ENCODE assay signal across 9 cellular contexts in the genomic region with DNA sequence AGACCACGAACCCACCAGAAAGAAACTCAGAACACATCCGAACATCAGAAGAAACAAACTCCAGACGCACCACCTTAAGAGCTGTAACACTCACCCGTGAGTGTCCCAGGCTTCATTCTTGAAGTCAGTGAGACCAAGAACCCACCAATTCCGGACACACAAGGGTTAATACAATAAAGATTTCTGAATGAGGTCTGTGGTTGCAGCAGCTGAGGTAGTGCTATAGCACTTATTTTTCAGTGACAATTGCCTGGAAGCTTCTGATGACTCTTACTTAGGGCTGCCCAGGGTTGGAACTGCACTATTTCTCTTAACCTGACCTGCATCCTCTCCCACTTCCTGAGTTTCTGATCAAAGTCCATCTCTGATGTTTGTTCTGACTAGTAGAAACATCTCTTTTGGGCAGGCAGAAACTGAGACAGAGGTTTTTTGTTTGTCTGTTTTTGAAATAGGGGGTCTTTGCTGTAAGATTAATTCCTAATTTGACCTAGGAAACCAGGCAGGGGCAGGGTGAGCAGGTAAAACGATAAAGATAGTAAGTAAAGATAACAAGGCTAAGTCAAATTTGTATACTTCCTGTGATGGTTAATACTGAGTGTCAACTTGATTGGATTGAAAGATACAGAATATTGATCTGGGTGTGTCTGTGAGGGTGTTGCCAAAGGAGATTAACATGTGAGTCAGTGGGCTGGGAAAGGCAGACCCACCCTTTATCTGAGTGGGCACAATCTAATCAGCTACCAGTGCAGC.
A peak's percentile ranks its signal among the peaks of the same experiment; 100 is the strongest.
DNase-seq lines count a peak whose midpoint lies in the region; ATAC-seq, FAIRE-seq and TF ChIP-seq lines count a peak whose summit lies in the region.
"Had no signal": no experiment of that assay in that cellular context is flagged by ENCODE, and none has a peak within 500 bp of the region (broad histone marks: within the 10 kb centered on the region; RNA-seq: fewer than 3 reads in every experiment).

No MANE protein-coding gene starts in this region.

- H3K4me3 Mint-ChIP-seq in activated T-helper 1 cell treated with anti-CD3 and anti-CD28 coated beads, Interleukin-12 subunit alpha, Interleukin-12 subunit beta, Interleukin-2, Interleukin-4 antibody, amounts not matched to agents 30 ng/mL and 10 ng/mL and 1 ng/mL, durations not matched to agents 14 hours and 24 hours and 36 hours, result peak overlapping the region; percentile 35
- peak overlapping the region; percentile 49 to 78 (median 66) for H3K4me3 Mint-ChIP-seq in naive thymus-derived CD4-positive, alpha-beta T cell

- H3K9me3 Mint-ChIP-seq in activated T-helper 1 cell treated with anti-CD3 and anti-CD28 coated beads, Interleukin-12 subunit alpha, Interleukin-12 subunit beta, Interleukin-2, Interleukin-4 antibody, amounts not matched to agents 30 ng/mL and 10 ng/mL and 1 ng/mL, durations not matched to agents 14 hours and 24 hours and 36 hours, result no peaks in the 10 kb centered on the region
- H3K9me3 Mint-ChIP-seq in naive thymus-derived CD4-positive, alpha-beta T cell, result no peaks in the 10 kb centered on the region

- no peaks in the 10 kb centered on the region for H3K36me3 Mint-ChIP-seq in activated T-helper 1 cell treated with anti-CD3 and anti-CD28 coated beads, Interleukin-12 subunit alpha, Interleukin-12 subunit beta, Interleukin-2, Interleukin-4 antibody, amounts not matched to agents 30 ng/mL and 10 ng/mL and 1 ng/mL, durations not matched to agents 14 hours and 24 hours and 36 hours (ENCODE audit: low read depth)
- H3K36me3 Mint-ChIP-seq in naive thymus-derived CD4-positive, alpha-beta T cell, result no peaks in the 10 kb centered on the region

- TF ChIP-seq POLR2A in GM12891 (IDR thresholded peaks at IDR 0.05; ENCODE audit: low read depth, low read length), result no peak

- ATAC-seq in GM18867 (IDR thresholded peaks at IDR 0.05; ENCODE audit: unreplicated experiment) (peak; percentile 80), HG03175 (IDR thresholded peaks at IDR 0.05; ENCODE audit: unreplicated experiment) (peak; percentile 96), GM19452 (IDR thresholded peaks at IDR 0.05; ENCODE audit: unreplicated experiment) (no peak), GM19351 (IDR thresholded peaks at IDR 0.05; ENCODE audit: unreplicated experiment) (no peak), Right ventricle myocardium inferior (no peak)
- peak; percentile 92 for ATAC-seq in naive thymus-derived CD4-positive, alpha-beta T cell

- no peaks in the 10 kb centered on the region for H3K27me3 ChIP-seq in naive thymus-derived CD4-positive, alpha-beta T cell (ENCODE audit: control insufficient read depth in 2 of 2, insufficient read depth in 2 of 2, low read length in 2 of 2)
- H3K27me3 ChIP-seq: tibial nerve had no signal

- peak overlapping the region; percentile 77 for H3K27ac Mint-ChIP-seq in activated T-helper 1 cell treated with anti-CD3 and anti-CD28 coated beads, Interleukin-12 subunit alpha, Interleukin-12 subunit beta, Interleukin-2, Interleukin-4 antibody, amounts not matched to agents 30 ng/mL and 10 ng/mL and 1 ng/mL, durations not matched to agents 14 hours and 24 hours and 36 hours
- H3K27ac Mint-ChIP-seq in naive thymus-derived CD4-positive, alpha-beta T cell, result peak overlapping the region; percentile 26 to 84 (median 66)

- FAIRE-seq in GM12891 (lab: Jason Lieb, UNC), result no peak

- no peak overlapping the region for H3K4me3 ChIP-seq in naive thymus-derived CD4-positive, alpha-beta T cell (ENCODE audit: low read length)
- H3K4me3 ChIP-seq: tibial nerve had no signal

- POLR2A ChIA-PET in naive thymus-derived CD4-positive, alpha-beta T cell (lab: Charles Lee), result interaction anchor here (1.4 kb wide), 1 partner anchor 9 kb away, joined by 4 read pairs; no protein-coding TSS in a partner anchor

- no peaks in the 10 kb centered on the region for H3K27me3 Mint-ChIP-seq in activated T-helper 1 cell treated with anti-CD3 and anti-CD28 coated beads, Interleukin-12 subunit alpha, Interleukin-12 subunit beta, Interleukin-2, Interleukin-4 antibody, amounts not matched to agents 30 ng/mL and 10 ng/mL and 1 ng/mL, durations not matched to agents 14 hours and 24 hours and 36 hours (ENCODE audit: insufficient read depth)
- H3K27me3 Mint-ChIP-seq in naive thymus-derived CD4-positive, alpha-beta T cell, result no peaks in the 10 kb centered on the region

- CTCF ChIA-PET in naive thymus-derived CD4-positive, alpha-beta T cell (lab: Charles Lee), result interaction anchor here (1.4 kb wide), 1 partner anchor 23 kb away, joined by 7 read pairs; no protein-coding TSS in a partner anchor

- peaks cover 7% of the 10 kb centered on the region in 2 donors for H3K4me1 ChIP-seq in naive thymus-derived CD4-positive, alpha-beta T cell (ENCODE audit: control insufficient read depth in 2 of 2, insufficient read depth in 2 of 2, low read length in 2 of 2)
- H3K4me1 ChIP-seq: tibial nerve had no signal

- intact Hi-C loops in activated T-helper 1 cell treated with anti-CD3 and anti-CD28 coated beads, Interleukin-12 subunit alpha, Interleukin-12 subunit beta, Interleukin-2, Interleukin-4 antibody, amounts not matched to agents 30 ng/mL and 10 ng/mL and 1 ng/mL, durations not matched to agents 14 hours and 24 hours and 36 hours (cut with micrococcal nuclease), result no loop called here
- intact Hi-C loops in naive thymus-derived CD4-positive, alpha-beta T cell (cut with micrococcal nuclease), result loop anchor here (1.0 to 2.0 kb wide), 2 partner anchors 8 to 22 kb away; no protein-coding TSS in a partner anchor
- intact Hi-C loops in Right ventricle myocardium inferior (cut with DNase I), result no loop called here

- peaks cover 28% of the 10 kb centered on the region for H3K4me1 Mint-ChIP-seq in activated T-helper 1 cell treated with anti-CD3 and anti-CD28 coated beads, Interleukin-12 subunit alpha, Interleukin-12 subunit beta, Interleukin-2, Interleukin-4 antibody, amounts not matched to agents 30 ng/mL and 10 ng/mL and 1 ng/mL, durations not matched to agents 14 hours and 24 hours and 36 hours (ENCODE audit: low read depth)
- H3K4me1 Mint-ChIP-seq in naive thymus-derived CD4-positive, alpha-beta T cell, result peaks cover 7 to 25% (median 16%) of the 10 kb centered on the region in 7 donors

- peak; percentile 8 for DNase-seq in activated T-helper 1 cell treated with anti-CD3 and anti-CD28 coated beads, Interleukin-12 subunit alpha, Interleukin-12 subunit beta, Interleukin-2, Interleukin-4 antibody, amounts not matched to agents 30 ng/mL and 10 ng/mL and 1 ng/mL, durations not matched to agents 14 hours and 24 hours and 36 hours (ENCODE audit: low spot score)
- DNase-seq in naive thymus-derived CD4-positive, alpha-beta T cell, result peak in 7 of 9 donors; percentile 52 to 65 (median 55)
- DNase-seq in GM12891 (ENCODE audit: insufficient read length, low spot score) (no peak), Right ventricle myocardium inferior (ENCODE audit: missing footprints) (no peak)

- H3K27ac ChIP-seq in naive thymus-derived CD4-positive, alpha-beta T cell (ENCODE audit: low read depth, low read length), result no peak overlapping the region
- H3K27ac ChIP-seq: tibial nerve had no signal

- H3K36me3 ChIP-seq in naive thymus-derived CD4-positive, alpha-beta T cell (ENCODE audit: control insufficient read depth in 2 of 3, insufficient read depth in 3 of 3, low read length in 3 of 3), result no peaks in the 10 kb centered on the region
- H3K36me3 ChIP-seq: tibial nerve had no signal

- H3K9me3 ChIP-seq in naive thymus-derived CD4-positive, alpha-beta T cell (ENCODE audit: control insufficient read depth in 2 of 3, low read length in 3 of 3), result no peaks in the 10 kb centered on the region
- H3K9me3 ChIP-seq: tibial nerve had no signal

TF ChIP-seq in GM12891, 5 proteins besides CTCF, POLR2A, EP300 and RAD21:
- TF ChIP-seq POU2F2 (IDR thresholded peaks at IDR 0.05; ENCODE audit: low read depth, low read length) (no peak), POLR2AphosphoS5 (IDR thresholded peaks at IDR 0.05; ENCODE audit: low read depth, low read length) (no peak), TAF1 (IDR thresholded peaks at IDR 0.05; ENCODE audit: low read depth, low read length) (no peak), PAX5 (IDR thresholded peaks at IDR 0.05; ENCODE audit: insufficient read depth, low read length, severe bottlenecking) (no peak), SPI1 (IDR thresholded peaks at IDR 0.05; ENCODE audit: low read depth, low read length) (no peak)

Comparison
In these comparisons a context has a peak if more than half of its experiments do, and no peak if none do; other contexts are left out.
1. ATAC-seq: peak in GM18867 (single experiment), HG03175 (single experiment) and naive thymus-derived CD4-positive, alpha-beta T cell (single experiment); none in GM19452 (single experiment), GM19351 (single experiment) and Right ventricle myocardium inferior (single experiment).
2. DNase-seq: peak in activated T-helper 1 cell treated with anti-CD3 and anti-CD28 coated beads, Interleukin-12 subunit alpha, Interleukin-12 subunit beta, Interleukin-2, Interleukin-4 antibody, amounts not matched to agents 30 ng/mL and 10 ng/mL and 1 ng/mL, durations not matched to agents 14 hours and 24 hours and 36 hours (single experiment) and naive thymus-derived CD4-positive, alpha-beta T cell (7 of 9); none in GM12891 (single experiment) and Right ventricle myocardium inferior (single experiment).
3. intact Hi-C loops: an anchor here in naive thymus-derived CD4-positive, alpha-beta T cell (1.0 to 2.0 kb wide); none called in activated T-helper 1 cell treated with anti-CD3 and anti-CD28 coated beads, Interleukin-12 subunit alpha, Interleukin-12 subunit beta, Interleukin-2, Interleukin-4 antibody, amounts not matched to agents 30 ng/mL and 10 ng/mL and 1 ng/mL, durations not matched to agents 14 hours and 24 hours and 36 hours and Right ventricle myocardium inferior.